19 cellular contexts compared by ENCODE assay signal in genomic region chr10:50536617-50537252, GRCh38.
DNase-seq lines count a peak whose midpoint lies in the region; ATAC-seq, FAIRE-seq and TF ChIP-seq lines count a peak whose summit lies in the region.
"Had no signal": no experiment of that assay in that cellular context is flagged by ENCODE, and none has a peak within 500 bp of the region (broad histone marks: within the 10 kb centered on the region; RNA-seq: fewer than 3 reads in every experiment).

No MANE protein-coding gene starts in this region.

- peaks cover 21% of the 10 kb centered on the region for H3K4me1 ChIP-seq in HepG2 (ENCODE audit: insufficient read depth, low read length)
- peaks cover 0 to 28% (median 3%) of the 10 kb centered on the region in 4 donors for H3K4me1 ChIP-seq in right lobe of liver

- no peak for TF ChIP-seq CTCF in HepG2 (CRISPR knock-in tag; IDR thresholded peaks at IDR 0.05)
- TF ChIP-seq CTCF in right lobe of liver (IDR thresholded peaks at IDR 0.05), result no peak
- TF ChIP-seq CTCF in epithelial cell of proximal tubule (conservative IDR thresholded peaks at IDR 0.05; ENCODE audit: low read depth, low read length), result no peak

- no TSS peak for BruUV-seq in HepG2 (replicated peaks; lab: Mats Ljungman, UMichigan)

- no peak for ATAC-seq in HepG2
- no peak for ATAC-seq in right lobe of liver
- ATAC-seq: GM12878, mucosa of descending colon had no signal

- no peaks in the 10 kb centered on the region for H4K20me1 ChIP-seq in HepG2 (ENCODE audit: insufficient read depth, low read length)

- no peak overlapping the region for H2AFZ ChIP-seq in HepG2 (ENCODE audit: low read length)

- H3K9me3 ChIP-seq in HepG2 (ENCODE audit: low read length) (no peaks in the 10 kb centered on the region), right lobe of liver (no peaks in the 10 kb centered on the region)
- H3K9me3 ChIP-seq: mucosa of descending colon had no signal

- H3K27ac ChIP-seq in HepG2 (ENCODE audit: extremely low read length, insufficient read depth, low read length), result no peak overlapping the region
- no peak overlapping the region for H3K27ac ChIP-seq in right lobe of liver
- peak overlapping the region; percentile 69 for H3K27ac ChIP-seq in substantia nigra (ENCODE audit: low read depth, low read length, poor library complexity, severe bottlenecking)

- POLR2A ChIA-PET in HepG2 (lab: Yijun Ruan, JAX), result no interaction called here
- POLR2A ChIA-PET in HEK293T (lab: Yijun Ruan, JAX), result no interaction called here

- in situ Hi-C loops in HepG2 (cut with HindIII; ENCODE audit: extremely low pct_ligation_motif_present, low pct_unique_long_range_greater_than_20kb), result no loop called here

- H3K79me2 ChIP-seq in HepG2 (ENCODE audit: insufficient read depth, low read length), result peaks cover 4% of the 10 kb centered on the region

- H3K27me3 ChIP-seq in HepG2 (ENCODE audit: control insufficient read depth in 1 of 2, insufficient read depth in 2 of 2, low read length in 2 of 2) (no peaks in the 10 kb centered on the region), right lobe of liver (no peaks in the 10 kb centered on the region)

- no peaks in the 10 kb centered on the region for H3K36me3 ChIP-seq in HepG2 (replicated peaks in 1 of 2; ENCODE audit: control insufficient read depth in 1 of 2, insufficient read depth in 2 of 2, low read length in 2 of 2)
- no peaks in the 10 kb centered on the region for H3K36me3 ChIP-seq in right lobe of liver

- TF ChIP-seq EP300 in HepG2 (IDR thresholded peaks at IDR 0.05; ENCODE audit: low read depth in 2 of 2, low read length in 2 of 2) (no peak), HepG2 (CRISPR knock-in tag; IDR thresholded peaks at IDR 0.05; ENCODE audit: borderline replicate concordance) (no peak)

- no peak overlapping the region for H3K4me3 ChIP-seq in HepG2 (replicated peaks in 1 of 3; ENCODE audit: insufficient read depth in 1 of 3, low read depth in 2 of 3, low read length in 3 of 3)
- no peak overlapping the region for H3K4me3 ChIP-seq in right lobe of liver
- no peak overlapping the region for H3K4me3 ChIP-seq in epithelial cell of proximal tubule (ENCODE audit: low read depth, low read length)
- H3K4me3 ChIP-seq: GM12878, mucosa of descending colon had no signal

- intact Hi-C loops in HepG2 (cut with micrococcal nuclease; ENCODE audit: unreplicated experiment) (no loop called here), right lobe of liver (cut with DNase I) (no loop called here)

- no peak for TF ChIP-seq RAD21 in HepG2 (CRISPR knock-in tag; IDR thresholded peaks at IDR 0.05)

- no peak for FAIRE-seq in HepG2 (lab: Jason Lieb, UNC)
- FAIRE-seq: GM12878 had no signal

- DNase-seq in HepG2 (ENCODE audit: low spot score), result no peak
- no peak for DNase-seq in right lobe of liver
- peak; percentile 73 for DNase-seq in M059J (ENCODE audit: low read depth)
- DNase-seq in epithelial cell of proximal tubule (ENCODE audit: low read depth), result peak; percentile 42
- DNase-seq in substantia nigra (lab: John Stamatoyannopoulos, UW), result peak in 1 of 49 donors; percentile 7
- DNase-seq in inferior parietal cortex (ENCODE audit: extremely low spot score), result no peak
- DNase-seq in HEK293T (ENCODE audit: extremely low spot score), result no peak
- DNase-seq: activated naive CD8-positive, alpha-beta T cell treated with anti-CD3 and anti-CD28 coated beads, Interleukin-2, amount 10 ng/mL, durations not matched to agents 7 days and 5 days; AML-193; caudate nucleus; effector CD4-positive, alpha-beta T cell; GDM1; hippocampal formation; mucosa of descending colon; NCI-H2029 treated with DMSO at 0.1 percent for 48 hours; NCI-H510A treated with DMSO at 0.1 percent for 48 hours; SHP77; stimulated activated CD4-positive, alpha-beta T cell treated with anti-CD3 and anti-CD28 coated beads, Interleukin-2, amount 100 ng/mL, for 24 hours had no signal

- H3K4me2 ChIP-seq in HepG2 (ENCODE audit: low read depth, low read length), result no peak overlapping the region

- no peak overlapping the region for H3K9ac ChIP-seq in HepG2 (ENCODE audit: insufficient read depth, low read depth, low read length)

- WGBS in HepG2 (ENCODE audit: low lambda C conversion rate), result 93% methylated on average over 1 of the region's 1 CpG
- WGBS in right lobe of liver (ENCODE audit: insufficient coverage, low coverage, low lambda C conversion rate, missing lambda C conversion rate), result 26% methylated on average over 1 of the region's 1 CpG

- CTCF ChIA-PET in HepG2 (lab: Yijun Ruan, JAX; ENCODE audit: low intra/inter-chr PET ratio, low total read pairs), result no interaction called here
- CTCF ChIA-PET in HEK293T (lab: Yijun Ruan, JAX), result no interaction called here

- TF ChIP-seq POLR2A in HepG2 (IDR thresholded peaks at IDR 0.05; ENCODE audit: insufficient read depth in 1 of 2, low read depth in 2 of 2, low read length in 2 of 2), result no peak
- no peak for TF ChIP-seq POLR2A in right lobe of liver (IDR thresholded peaks at IDR 0.05)

TF ChIP-seq in HepG2, 621 proteins besides CTCF, POLR2A, EP300 and RAD21:
- TF ChIP-seq NR0B2 (CRISPR knock-in tag; IDR thresholded peaks at IDR 0.05), result no peak
- 0 out of 2 replicates have a peak, but pooled peaks have one; percentile 21 for TF ChIP-seq CEBPB (IDR thresholded peaks at IDR 0.05; ENCODE audit: borderline replicate concordance, low read depth, low read length)

TF ChIP-seq in HEK293T, 16 proteins besides CTCF, POLR2A, EP300 and RAD21:
- TF ChIP-seq L3MBTL2 (conservative IDR thresholded peaks at IDR 0.05) (no peak), TARDBP (IDR thresholded peaks at IDR 0.05) (no peak), SUZ12 (IDR thresholded peaks at IDR 0.05) (no peak), ZNF384 (IDR thresholded peaks at IDR 0.05) (no peak), BHLHE40 (IDR thresholded peaks at IDR 0.05; ENCODE audit: borderline replicate concordance) (no peak), FOXM1 (IDR thresholded peaks at IDR 0.05; ENCODE audit: borderline replicate concordance) (no peak), FOXA1 (IDR thresholded peaks at IDR 0.05) (no peak), LEF1 (IDR thresholded peaks at IDR 0.05; ENCODE audit: borderline replicate concordance) (no peak), ELF4 (IDR thresholded peaks at IDR 0.05) (no peak)

Comparison
In these comparisons a context has a peak if more than half of its experiments do, and no peak if none do; other contexts are left out.
1. DNase-seq: peak in M059J (single experiment) and epithelial cell of proximal tubule (single experiment); none in HepG2 (single experiment), right lobe of liver (0 of 3), inferior parietal cortex (single experiment) and HEK293T (single experiment).